In the genomic region with DNA sequence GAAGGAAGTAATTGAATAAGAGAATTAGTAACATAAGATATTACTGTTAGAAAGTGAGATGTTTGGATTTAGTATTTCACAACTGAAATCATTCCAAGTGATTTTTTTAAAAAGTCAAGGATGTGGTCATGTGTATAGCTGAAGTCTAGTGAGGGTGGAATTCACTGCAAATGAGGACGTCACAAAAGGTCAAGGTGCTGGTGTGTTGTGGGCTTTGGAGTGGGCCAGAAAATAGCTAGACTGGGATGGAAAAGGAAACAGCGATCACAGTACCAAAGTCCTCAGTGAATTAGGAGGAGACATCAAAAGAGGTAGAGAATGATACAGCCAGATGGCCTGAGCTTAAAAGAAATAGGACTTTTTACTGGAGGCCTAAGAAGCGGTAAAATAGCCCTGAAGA, we compare ENCODE assay signal across 32 cellular contexts.
"Had no signal": no experiment of that assay in that cellular context is flagged by ENCODE, and none has a peak within 500 bp of the region (broad histone marks: within the 10 kb centered on the region; RNA-seq: fewer than 3 reads in every experiment).

No MANE protein-coding gene starts in this region.

- H3K27me3 ChIP-seq: adrenal gland, ascending aorta, body of pancreas, brain microvascular endothelial cell, breast epithelium, cardiac muscle cell had no signal

- H3K4me3 ChIP-seq: adrenal gland, ascending aorta, body of pancreas, breast epithelium, cardiac muscle cell had no signal

- DNase-seq: activated effector memory CD4-positive, alpha-beta T cell treated with anti-CD3 and anti-CD28 coated beads, Interleukin-2, amount 50 U/mL, for 16 hours; activated effector memory CD4-positive, alpha-beta T cell treated with Interleukin-2 at 50 U/mL for 16 hours; activated gamma-delta T cell; activated gamma-delta T cell treated with Interleukin-2 at 50 U/mL for 16 hours; activated naive CD4-positive, alpha-beta T cell; activated naive CD4-positive, alpha-beta T cell treated with anti-CD3 and anti-CD28 coated beads for 36 hours; activated naive CD4-positive, alpha-beta T cell treated with anti-CD3 and anti-CD28 coated beads, Interleukin-2, amount 10 ng/mL, durations not matched to agents 7 days and 5 days; activated naive CD4-positive, alpha-beta T cell treated with anti-CD3 and anti-CD28 coated beads, Interleukin-2, amount 50 U/mL, for 16 hours; activated naive CD4-positive, alpha-beta T cell treated with Interleukin-2 at 50 U/mL for 16 hours; activated naive CD8-positive, alpha-beta T cell treated with anti-CD3 and anti-CD28 coated beads for 36 hours; activated naive CD8-positive, alpha-beta T cell treated with anti-CD3 and anti-CD28 coated beads, Interleukin-2, amount 10 ng/mL, durations not matched to agents 7 days and 5 days; activated naive CD8-positive, alpha-beta T cell treated with anti-CD3 and anti-CD28 coated beads, Interleukin-2, amount 50 U/mL, for 24 hours; activated T-cell treated with anti-CD3 and anti-CD28 coated beads, Interleukin-2, amount 50 U/mL, for 1 hour; activated T-cell treated with anti-CD3 and anti-CD28 coated beads, Interleukin-2, amount 50 U/mL, for 24 hours; activated T-cell treated with anti-CD3 and anti-CD28 coated beads, Interleukin-2, amount 50 U/mL, for 4 hours; activated T-cell treated with anti-CD3 and anti-CD28 coated beads, Interleukin-2, amount 50 U/mL, for 48 hours; activated T-cell treated with anti-CD3 and anti-CD28 coated beads, Interleukin-2, amount 50 U/mL, for 72 hours; adrenal gland; amniotic stem cell; amygdala; anterior cingulate cortex; aorta; brain microvascular endothelial cell; caudate nucleus; central memory CD4-positive, alpha-beta T cell; cerebellar nuclear complex had no signal

- H3K9me3 ChIP-seq: adrenal gland, ascending aorta, body of pancreas, breast epithelium had no signal

- H3K4me1 ChIP-seq: adrenal gland, ascending aorta, body of pancreas, breast epithelium had no signal

- ATAC-seq: activated naive CD4-positive, alpha-beta T cell treated with anti-CD3 and anti-CD28 coated beads, Interleukin-2, amount 50 U/mL, for 72 hours; activated naive CD8-positive, alpha-beta T cell treated with anti-CD3 and anti-CD28 coated beads, Interleukin-2, amount 50 U/mL, for 24 hours; activated T-cell treated with anti-CD3 and anti-CD28 coated beads, Interleukin-2, amount 50 U/mL, for 4 hours; activated T-cell treated with anti-CD3 and anti-CD28 coated beads, Interleukin-2, amount 50 U/mL, for 72 hours; activated T-helper 17 cell treated with anti-CD3 and anti-CD28 coated beads, Interleukin-2, amount 50 U/mL, for 72 hours; body of pancreas had no signal

- H3K36me3 ChIP-seq: adrenal gland, ascending aorta, brain microvascular endothelial cell, breast epithelium, cardiac muscle cell had no signal

- H3K27ac ChIP-seq: adrenal gland, ascending aorta, body of pancreas, brain microvascular endothelial cell, breast epithelium, cardiac muscle cell had no signal
